Comparison of ENCODE assay signal across 23 cellular contexts in the genomic region with DNA sequence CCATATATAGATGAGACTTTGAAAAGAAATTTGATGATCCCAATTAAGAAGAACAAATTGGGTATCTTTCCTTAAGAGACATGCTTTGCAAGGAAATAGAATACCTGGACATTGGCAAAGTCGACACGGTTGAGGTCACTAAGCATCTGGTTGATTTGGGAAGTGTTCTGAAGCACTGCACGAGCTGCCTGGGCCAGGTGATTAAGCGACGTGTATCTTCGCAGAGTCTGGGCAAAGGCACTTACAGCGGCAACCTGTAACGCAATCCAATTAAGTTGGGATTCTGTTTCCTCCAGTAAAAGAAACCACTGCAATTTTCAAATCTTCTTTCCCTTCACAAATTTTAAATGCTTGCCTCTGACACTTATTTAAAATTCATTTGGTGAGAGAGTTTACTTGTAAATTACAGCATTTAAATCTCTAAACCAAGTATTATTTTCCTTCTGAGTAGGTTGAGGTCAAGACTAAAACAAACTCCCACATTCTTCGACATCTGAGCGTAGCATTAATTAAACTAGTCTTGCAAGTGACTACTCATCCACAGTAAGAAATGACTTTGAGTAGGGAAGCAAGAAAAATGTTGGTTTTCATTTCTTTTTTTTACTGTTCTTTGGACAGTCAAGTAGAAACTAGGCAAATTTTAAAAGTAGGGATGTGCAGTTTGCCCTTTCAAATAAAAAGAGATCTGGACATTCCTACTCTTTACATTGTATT.
DNase-seq lines count a peak whose midpoint lies in the region; ATAC-seq and FAIRE-seq lines count a peak whose summit lies in the region.
"Had no signal": no experiment of that assay in that cellular context is flagged by ENCODE, and none has a peak within 500 bp of the region (broad histone marks: within the 10 kb centered on the region; RNA-seq: fewer than 3 reads in every experiment).

No MANE protein-coding gene starts in this region.

- peak overlapping the region; percentile 17 for H3K27ac ChIP-seq in HUES48 (ENCODE audit: low read depth, low read length)
- H3K27ac ChIP-seq: BLaER1 treated with 17β-estradiol and CSF1 and Interleukin-3, amounts not matched to agents 10 nM and 100 nM had no signal

- no peaks in the 10 kb centered on the region for H3K36me3 ChIP-seq in HUES48 (ENCODE audit: control insufficient read depth, insufficient read depth, low read length)

- peaks cover 29% of the 10 kb centered on the region for H3K4me1 ChIP-seq in HUES48 (ENCODE audit: control insufficient read depth, insufficient read depth, low read length)

- H3K4me3 ChIP-seq in HUES48 (ENCODE audit: low read depth, low read length) = peak overlapping the region; percentile 20; the same call in 1 of the 2 replicates
- H3K4me3 ChIP-seq: BLaER1 treated with 17β-estradiol and CSF1 and Interleukin-3, amounts not matched to agents 10 nM and 100 nM had no signal

- DNase-seq in GM19239 (ENCODE audit: insufficient read length, low spot score) (no peak), renal cortical epithelial cell (ENCODE audit: low read depth) (peak; percentile 31), hypothalamus (lab: John Stamatoyannopoulos, UW) (no peak), NCI-H446 (lab: John Stamatoyannopoulos, UW) (no peak)
- DNase-seq: AML-193; CD4-positive, alpha-beta T cell; DMS53; H7; KBM-7; MV-4-11; NCI-H1105; NCI-H1436 treated with DMSO at 0.1 percent for 48 hours; NCI-H2029; NCI-H2227 treated with DMSO at 0.1 percent for 48 hours; NCI-H510A; NCI-H69; PC-3 had no signal

- H3K27me3 ChIP-seq in HUES48 (ENCODE audit: control insufficient read depth, insufficient read depth, low read length) = no peaks in the 10 kb centered on the region
- H3K27me3 ChIP-seq: BLaER1 treated with 17β-estradiol and CSF1 and Interleukin-3, amounts not matched to agents 10 nM and 100 nM had no signal

- peak; percentile 49 for FAIRE-seq in GM19239 (lab: Jason Lieb, UNC)
- peak; percentile 63 for FAIRE-seq in endometrium (lab: Jason Lieb, UNC)
- FAIRE-seq: A204.1 had no signal

- no peak overlapping the region; the same call in 1 of the 2 replicates for H3K9ac ChIP-seq in HUES48 (ENCODE audit: low read depth, low read length)
- H3K9ac ChIP-seq: BLaER1 treated with 17β-estradiol and CSF1 and Interleukin-3, amounts not matched to agents 10 nM and 100 nM had no signal

- ATAC-seq in HG03045 (IDR thresholded peaks at IDR 0.05; ENCODE audit: unreplicated experiment) = no peak
- ATAC-seq: PC-3, SK-N-SH treated with all-trans-retinoic acid at 6 μM for 48 hours had no signal

- H3K9me3 ChIP-seq in HUES48 (ENCODE audit: control insufficient read depth, insufficient read depth, low read length) = no peaks in the 10 kb centered on the region
- H3K9me3 ChIP-seq: BLaER1 treated with 17β-estradiol and CSF1 and Interleukin-3, amounts not matched to agents 10 nM and 100 nM had no signal
